In the genomic region with DNA sequence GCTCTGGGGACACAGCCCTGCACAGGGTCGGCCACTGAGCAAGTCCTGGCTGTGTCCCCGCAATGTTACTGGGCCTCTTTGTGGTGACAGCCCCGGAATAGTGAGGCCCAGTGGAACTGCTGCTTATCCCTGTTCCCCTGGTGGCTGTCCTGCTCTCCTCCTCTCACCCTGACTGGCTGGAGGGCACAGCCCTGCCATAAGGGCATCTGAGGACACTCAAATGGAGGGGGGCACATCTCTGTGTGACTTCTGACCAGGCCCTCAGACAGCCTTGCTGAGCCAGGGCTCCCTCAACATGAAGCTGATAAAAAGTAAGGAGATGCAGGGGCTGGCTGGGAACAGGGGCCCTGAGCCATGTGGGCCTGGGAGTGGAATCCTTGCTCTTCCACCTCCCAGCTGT, we compare ENCODE assay signal across 4 cellular contexts.
"Had no signal": no experiment of that assay in that cellular context is flagged by ENCODE, and none has a peak within 500 bp of the region (broad histone marks: within the 10 kb centered on the region; RNA-seq: fewer than 3 reads in every experiment).

No MANE protein-coding gene starts in this region.

- DNase-seq: H9, HCEC 1CT, KBM-7 had no signal

- H3K4me3 ChIP-seq: GM23338 had no signal

- ATAC-seq: GM23338 had no signal
